1 cellular context compared by ENCODE assay signal in genomic region chr7:47587976-47588375, GRCh38.
TF ChIP-seq lines count a peak whose summit lies in the region.

No MANE protein-coding gene starts in this region.

TF ChIP-seq in A549, 52 proteins besides CTCF, POLR2A, EP300 and RAD21 (continued from another document):
- TF ChIP-seq MAFK (IDR thresholded peaks at IDR 0.05; ENCODE audit: partially characterized antibody) (no peak), RARB (CRISPR knock-in tag; IDR thresholded peaks at IDR 0.05) (no peak), BCL3 (IDR thresholded peaks at IDR 0.05) (no peak)
